Comparison of ENCODE assay signal across 17 cellular contexts in genomic region chr16:57169327-57169726, GRCh38.
"Had no signal": no experiment of that assay in that cellular context is flagged by ENCODE, and none has a peak within 500 bp of the region (broad histone marks: within the 10 kb centered on the region; RNA-seq: fewer than 3 reads in every experiment).

No MANE protein-coding gene starts in this region.

- H3K9me3 ChIP-seq: adrenal gland, transverse colon had no signal

- H3K4me3 ChIP-seq: adrenal gland, SK-N-MC, transverse colon had no signal

- H3K27me3 Mint-ChIP-seq: stimulated activated memory B cell treated with anti-CD40 and anti-IgM and Interleukin-4, amounts not matched to agents 10 μg/mL and 1 μg/mL and 100 μg/mL, for 72 hours had no signal

- H3K4me3 Mint-ChIP-seq: mesothelial cell of epicardium; stimulated activated memory B cell treated with anti-CD40 and anti-IgM and Interleukin-4, amounts not matched to agents 10 μg/mL and 1 μg/mL and 100 μg/mL, for 72 hours had no signal

- H3K27ac ChIP-seq: adrenal gland, parathyroid adenoma, SK-N-MC, transverse colon had no signal

- H3K27ac Mint-ChIP-seq: stimulated activated memory B cell treated with anti-CD40 and anti-IgM and Interleukin-4, amounts not matched to agents 10 μg/mL and 1 μg/mL and 100 μg/mL, for 72 hours had no signal

- H3K9ac ChIP-seq: parathyroid adenoma had no signal

- H3K79me2 ChIP-seq: parathyroid adenoma had no signal

- H2AFZ ChIP-seq: parathyroid adenoma had no signal

- H3K9me3 Mint-ChIP-seq: mesothelial cell of epicardium; stimulated activated memory B cell treated with anti-CD40 and anti-IgM and Interleukin-4, amounts not matched to agents 10 μg/mL and 1 μg/mL and 100 μg/mL, for 72 hours had no signal

- H3K27me3 ChIP-seq: adrenal gland, transverse colon had no signal

- H3K4me1 ChIP-seq: parathyroid adenoma had no signal

- ATAC-seq: Right ventricle myocardium inferior; stimulated activated memory B cell treated with anti-CD40 and anti-IgM and Interleukin-4, amounts not matched to agents 10 μg/mL and 1 μg/mL and 100 μg/mL, for 72 hours had no signal

- DNase-seq: activated CD4-positive, alpha-beta T cell treated with anti-CD3 and anti-CD28 coated beads for 1 hour; activated CD4-positive, alpha-beta T cell treated with anti-CD3 and anti-CD28 coated beads, Interleukin-2, amount 50 U/mL, for 4 hours; activated naive CD4-positive, alpha-beta T cell treated with anti-CD3 and anti-CD28 coated beads, Interleukin-2, amount 50 U/mL, for 16 hours; adrenal gland; cerebellar nuclear complex; dermis blood vessel endothelial cell; erythroblast; glutamatergic neuron; retina; stimulated activated CD4-positive, alpha-beta T cell treated with anti-CD3 and anti-CD28 coated beads, Interleukin-2, amount 100 ng/mL, for 48 hours; T-helper 9 cell; transverse colon had no signal
